Comparison of ENCODE assay signal across 19 cellular contexts in genomic region chr10:35613107-35613440, GRCh38. TPM values are rescaled to one million over a fixed set of nuclear protein-coding genes. Genes with fewer than 3 reads are reported as not detected.
"Had no signal": no experiment of that assay in that cellular context is flagged by ENCODE, and none has a peak within 500 bp of the region (broad histone marks: within the 10 kb centered on the region; RNA-seq: fewer than 3 reads in every experiment).

No MANE protein-coding gene starts in this region.

- H3K9me3 ChIP-seq: MG63 had no signal

- H3K27me3 ChIP-seq: SJCRH30 had no signal

- H3K4me3 ChIP-seq: MG63, SJCRH30 had no signal

- H3K36me3 ChIP-seq: MG63, SJCRH30 had no signal

- DNase-seq: IMR-90, Karpas-422, KG1, MG63, NCI-H1092, NCI-H1436, NCI-H187, NCI-H2029, NCI-H2081 treated with DMSO at 0.1 percent for 48 hours, NCI-H2171 treated with DMSO at 0.1 percent for 48 hours, NCI-H345, NCI-H510A treated with DMSO at 0.1 percent for 48 hours, SHP77 treated with DMSO at 0.1 percent for 48 hours, SJCRH30, T-helper 1 cell had no signal

- H3K27ac ChIP-seq: SJCRH30 had no signal

- ATAC-seq: Panc1, Right ventricle myocardium inferior had no signal

- H3K4me1 ChIP-seq: SJCRH30 had no signal

RNA-seq across cellular contexts. Expression of gene GJD4, which starts 7.9 kb away (rescaled TPM):
- total RNA-seq: HT-29, IMR-90, Right ventricle myocardium inferior, RPMI7951 had no signal
- polyA plus RNA-seq: IMR-90 had no signal
